1 cellular context compared by ENCODE assay signal in the genomic region with DNA sequence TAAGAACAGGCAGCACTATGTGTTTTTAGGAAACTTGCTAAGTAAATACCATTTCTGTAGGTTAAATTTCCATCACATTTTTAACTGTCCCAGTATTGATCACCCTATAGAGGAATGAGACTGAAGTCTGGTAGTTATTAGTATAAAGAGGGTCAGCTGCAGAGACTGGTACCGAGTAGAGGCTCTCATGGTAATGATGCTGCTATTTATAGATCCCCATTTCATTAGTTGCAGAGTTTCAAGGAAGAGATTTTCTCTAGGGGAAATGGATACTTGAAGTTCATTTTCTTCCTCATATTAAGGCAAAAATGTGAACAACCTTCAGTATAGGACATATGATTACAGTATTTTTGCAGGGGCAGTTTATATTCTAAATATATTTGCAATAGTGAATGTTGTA.
TF ChIP-seq lines count a peak whose summit lies in the region.

No MANE protein-coding gene starts in this region.

TF ChIP-seq in WTC11, 78 proteins besides CTCF, POLR2A, EP300 and RAD21 (continued from another document):
- TF ChIP-seq, protein P1, sequence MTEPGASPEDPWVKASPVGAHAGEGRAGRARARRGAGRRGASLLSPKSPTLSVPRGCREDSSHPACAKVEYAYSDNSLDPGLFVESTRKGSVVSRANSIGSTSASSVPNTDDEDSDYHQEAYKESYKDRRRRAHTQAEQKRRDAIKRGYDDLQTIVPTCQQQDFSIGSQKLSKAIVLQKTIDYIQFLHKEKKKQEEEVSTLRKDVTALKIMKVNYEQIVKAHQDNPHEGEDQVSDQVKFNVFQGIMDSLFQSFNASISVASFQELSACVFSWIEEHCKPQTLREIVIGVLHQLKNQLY (CRISPR knock-in tag; IDR thresholded peaks at IDR 0.05) = no peak
- TF ChIP-seq, protein P2, sequence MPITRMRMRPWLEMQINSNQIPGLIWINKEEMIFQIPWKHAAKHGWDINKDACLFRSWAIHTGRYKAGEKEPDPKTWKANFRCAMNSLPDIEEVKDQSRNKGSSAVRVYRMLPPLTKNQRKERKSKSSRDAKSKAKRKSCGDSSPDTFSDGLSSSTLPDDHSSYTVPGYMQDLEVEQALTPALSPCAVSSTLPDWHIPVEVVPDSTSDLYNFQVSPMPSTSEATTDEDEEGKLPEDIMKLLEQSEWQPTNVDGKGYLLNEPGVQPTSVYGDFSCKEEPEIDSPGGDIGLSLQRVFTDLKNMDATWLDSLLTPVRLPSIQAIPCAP (CRISPR knock-in tag; IDR thresholded peaks at IDR 0.05) = no peak
- no peak for TF ChIP-seq ZNF671 (CRISPR knock-in tag; IDR thresholded peaks at IDR 0.05)
